13 cellular contexts compared by ENCODE assay signal in the genomic region with DNA sequence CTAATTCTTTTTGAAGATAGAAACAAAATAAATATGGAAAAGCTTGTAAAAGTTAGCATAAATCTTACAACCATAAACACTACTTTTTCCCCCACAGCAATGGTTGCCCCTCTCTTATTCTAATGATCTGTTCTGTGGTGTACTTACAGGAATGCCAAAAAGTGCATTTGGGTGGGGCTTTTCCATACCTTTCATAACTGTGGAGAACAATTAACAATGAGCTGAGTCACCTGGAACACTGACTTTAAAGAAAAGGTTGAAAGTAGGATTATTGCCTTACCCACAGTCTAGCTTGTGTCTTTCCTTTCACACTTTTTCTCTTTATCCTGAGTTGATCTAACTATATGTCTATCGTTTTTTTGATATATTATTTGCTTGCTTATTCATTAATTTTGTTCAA.
A peak's percentile ranks its signal among the peaks of the same experiment; 100 is the strongest.
DNase-seq lines count a peak whose midpoint lies in the region; ATAC-seq, FAIRE-seq and TF ChIP-seq lines count a peak whose summit lies in the region.
"Had no signal": no experiment of that assay in that cellular context is flagged by ENCODE, and none has a peak within 500 bp of the region (broad histone marks: within the 10 kb centered on the region; RNA-seq: fewer than 3 reads in every experiment).

No MANE protein-coding gene starts in this region.

- TF ChIP-seq CTCF in foreskin keratinocyte (conservative IDR thresholded peaks at IDR 0.05) (no peak), BE2C (IDR thresholded peaks at IDR 0.05; ENCODE audit: low read depth, low read length) (no peak)

- no peak for FAIRE-seq in urothelium cell line (lab: Jason Lieb, UNC)
- FAIRE-seq: A549, HepG2 had no signal

- peak; percentile 28; the same call in 1 of the 2 replicates for TF ChIP-seq RAD21 in Ishikawa (IDR thresholded peaks at IDR 0.05; ENCODE audit: low read depth)

- H3K27ac ChIP-seq in foreskin keratinocyte: no peak overlapping the region
- H3K27ac ChIP-seq: A549 had no signal

- H3K4me1 ChIP-seq in foreskin keratinocyte (peaks cover 10% of the 10 kb centered on the region), BE2C (no peaks in the 10 kb centered on the region)
- H3K4me1 ChIP-seq: A549 had no signal

- DNase-seq in SW480 (ENCODE audit: low spot score) (peak; percentile 63), foreskin keratinocyte (peak; percentile 20 to 55), urothelium cell line (ENCODE audit: low spot score) (peak; percentile 13), BE2C (no peak)
- DNase-seq: Caco-2; CD8-positive, alpha-beta memory T cell; DMS53; GF-D8 had no signal

- no peaks in the 10 kb centered on the region for H3K9me3 ChIP-seq in BE2C
- H3K9me3 ChIP-seq: A549, Caco-2 had no signal

- H3K4me3 ChIP-seq in BE2C (ENCODE audit: low read depth, low read length): no peak overlapping the region
- H3K4me3 ChIP-seq: A549 had no signal

- H3K27me3 ChIP-seq in foreskin keratinocyte (no peaks in the 10 kb centered on the region), BE2C (peaks cover 3% of the 10 kb centered on the region)

- H3K36me3 ChIP-seq in BE2C: no peaks in the 10 kb centered on the region

- peak; percentile 74 for ATAC-seq in foreskin keratinocyte
- no peak for ATAC-seq in HG02798 (IDR thresholded peaks at IDR 0.05; ENCODE audit: poor library complexity, unreplicated experiment)
- ATAC-seq in GM18511 (IDR thresholded peaks at IDR 0.05; ENCODE audit: unreplicated experiment): no peak
- ATAC-seq: A549, HepG2 had no signal

- TF ChIP-seq EP300 in Ishikawa (IDR thresholded peaks at IDR 0.05; ENCODE audit: borderline replicate concordance): peak; percentile 100

TF ChIP-seq in Ishikawa, 13 proteins besides CTCF, POLR2A, EP300 and RAD21:
- TF ChIP-seq CEBPB (IDR thresholded peaks at IDR 0.05) (peak; percentile 77), TCF12 (IDR thresholded peaks at IDR 0.05; ENCODE audit: low read depth) (peak; percentile 97), TEAD4 (IDR thresholded peaks at IDR 0.05) (peak; percentile 99), YY1 (IDR thresholded peaks at IDR 0.05; ENCODE audit: low read depth) (peak; percentile 54; the same call in 1 of the 2 replicates), FOXM1 (IDR thresholded peaks at IDR 0.05; ENCODE audit: borderline replicate concordance, low read depth) (peak; percentile 98), NFIC (IDR thresholded peaks at IDR 0.05) (peak; percentile 97), CREB1 (IDR thresholded peaks at IDR 0.05; ENCODE audit: low read depth) (no peak), TAF1 (IDR thresholded peaks at IDR 0.05; ENCODE audit: low read depth) (no peak), ZBTB7A (IDR thresholded peaks at IDR 0.05; ENCODE audit: low read depth) (no peak), EGR1 (IDR thresholded peaks at IDR 0.05) (no peak)
- TF ChIP-seq, protein P1, sequence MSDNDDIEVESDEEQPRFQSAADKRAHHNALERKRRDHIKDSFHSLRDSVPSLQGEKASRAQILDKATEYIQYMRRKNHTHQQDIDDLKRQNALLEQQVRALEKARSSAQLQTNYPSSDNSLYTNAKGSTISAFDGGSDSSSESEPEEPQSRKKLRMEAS (IDR thresholded peaks at IDR 0.05): peak; percentile 40; the same call in 1 of the 2 replicates
- TF ChIP-seq, protein P2, sequence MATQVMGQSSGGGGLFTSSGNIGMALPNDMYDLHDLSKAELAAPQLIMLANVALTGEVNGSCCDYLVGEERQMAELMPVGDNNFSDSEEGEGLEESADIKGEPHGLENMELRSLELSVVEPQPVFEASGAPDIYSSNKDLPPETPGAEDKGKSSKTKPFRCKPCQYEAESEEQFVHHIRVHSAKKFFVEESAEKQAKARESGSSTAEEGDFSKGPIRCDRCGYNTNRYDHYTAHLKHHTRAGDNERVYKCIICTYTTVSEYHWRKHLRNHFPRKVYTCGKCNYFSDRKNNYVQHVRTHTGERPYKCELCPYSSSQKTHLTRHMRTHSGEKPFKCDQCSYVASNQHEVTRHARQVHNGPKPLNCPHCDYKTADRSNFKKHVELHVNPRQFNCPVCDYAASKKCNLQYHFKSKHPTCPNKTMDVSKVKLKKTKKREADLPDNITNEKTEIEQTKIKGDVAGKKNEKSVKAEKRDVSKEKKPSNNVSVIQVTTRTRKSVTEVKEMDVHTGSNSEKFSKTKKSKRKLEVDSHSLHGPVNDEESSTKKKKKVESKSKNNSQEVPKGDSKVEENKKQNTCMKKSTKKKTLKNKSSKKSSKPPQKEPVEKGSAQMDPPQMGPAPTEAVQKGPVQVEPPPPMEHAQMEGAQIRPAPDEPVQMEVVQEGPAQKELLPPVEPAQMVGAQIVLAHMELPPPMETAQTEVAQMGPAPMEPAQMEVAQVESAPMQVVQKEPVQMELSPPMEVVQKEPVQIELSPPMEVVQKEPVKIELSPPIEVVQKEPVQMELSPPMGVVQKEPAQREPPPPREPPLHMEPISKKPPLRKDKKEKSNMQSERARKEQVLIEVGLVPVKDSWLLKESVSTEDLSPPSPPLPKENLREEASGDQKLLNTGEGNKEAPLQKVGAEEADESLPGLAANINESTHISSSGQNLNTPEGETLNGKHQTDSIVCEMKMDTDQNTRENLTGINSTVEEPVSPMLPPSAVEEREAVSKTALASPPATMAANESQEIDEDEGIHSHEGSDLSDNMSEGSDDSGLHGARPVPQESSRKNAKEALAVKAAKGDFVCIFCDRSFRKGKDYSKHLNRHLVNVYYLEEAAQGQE (IDR thresholded peaks at IDR 0.05; ENCODE audit: low read depth): no peak
- TF ChIP-seq, protein P3, sequence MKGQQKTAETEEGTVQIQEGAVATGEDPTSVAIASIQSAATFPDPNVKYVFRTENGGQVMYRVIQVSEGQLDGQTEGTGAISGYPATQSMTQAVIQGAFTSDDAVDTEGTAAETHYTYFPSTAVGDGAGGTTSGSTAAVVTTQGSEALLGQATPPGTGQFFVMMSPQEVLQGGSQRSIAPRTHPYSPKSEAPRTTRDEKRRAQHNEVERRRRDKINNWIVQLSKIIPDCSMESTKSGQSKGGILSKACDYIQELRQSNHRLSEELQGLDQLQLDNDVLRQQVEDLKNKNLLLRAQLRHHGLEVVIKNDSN (IDR thresholded peaks at IDR 0.05): no peak
